In genomic region chr11:12066799-12067508, GRCh38 we compare ENCODE assay signal across 8 cellular contexts. TPM values are rescaled to one million over a fixed set of nuclear protein-coding genes. Genes with fewer than 3 reads are reported as not detected.
A peak's percentile ranks its signal among the peaks of the same experiment; 100 is the strongest.
DNase-seq lines count a peak whose midpoint lies in the region; ATAC-seq and TF ChIP-seq lines count a peak whose summit lies in the region.

No MANE protein-coding gene starts in this region.

- no peaks in the 10 kb centered on the region for H3K36me3 ChIP-seq in psoas muscle (ENCODE audit: insufficient read depth in 1 of 2, low read depth in 1 of 2)

- intact Hi-C loops in psoas muscle (cut with DNase I) = no loop called here

- no peaks in the 10 kb centered on the region for H3K27me3 ChIP-seq in psoas muscle (ENCODE audit: insufficient read depth in 3 of 3, low read length in 2 of 3)

- H3K9me3 ChIP-seq in psoas muscle = no peaks in the 10 kb centered on the region

- ATAC-seq in psoas muscle (peak; percentile 80 to 84 (median 82)), GM21717 (IDR thresholded peaks at IDR 0.05; ENCODE audit: unreplicated experiment) (no peak)

- H3K27ac ChIP-seq in psoas muscle = peak overlapping the region; percentile 92

- no peak for TF ChIP-seq CTCF in fibroblast of villous mesenchyme (IDR thresholded peaks at IDR 0.05; ENCODE audit: insufficient read depth, low read depth, low read length)
- no peak for TF ChIP-seq CTCF in psoas muscle (IDR thresholded peaks at IDR 0.05)

- WGBS in psoas muscle, 3 donors = 19 to 32% (median 24%) methylated on average over 8 of the region's 8 CpGs

- H3K4me1 ChIP-seq in psoas muscle = peaks cover 30% of the 10 kb centered on the region

- H3K4me3 ChIP-seq in fibroblast of villous mesenchyme (ENCODE audit: low read depth, low read length) (no peak overlapping the region), psoas muscle (no peak overlapping the region)

- DNase-seq in H4 (ENCODE audit: low spot score) (peak; percentile 65), NOMO-1 treated with DMSO at 0.1 percent for 48 hours (lab: John Stamatoyannopoulos, UW; ENCODE audit: unreplicated experiment) (peak; percentile 68), fibroblast of villous mesenchyme (ENCODE audit: low read depth) (peak; percentile 97), psoas muscle (peak; percentile 58 to 85), NK-92 (lab: John Stamatoyannopoulos, UW; ENCODE audit: unreplicated experiment) (no peak)
- DNase-seq in stimulated activated CD4-positive, alpha-beta T cell treated with anti-CD3 and anti-CD28 coated beads, Interleukin-2, amount 100 ng/mL, for 24 hours = no peak
- no peak for DNase-seq in NK-92 treated with Interleukin-12 subunit alpha and Interleukin-12 subunit beta, amount 100 ng/mL, for 24 hours (lab: John Stamatoyannopoulos, UW)

RNA-seq across cellular contexts. Expression of gene MICAL2, which starts 43.4 kb away (rescaled TPM):
- total RNA-seq in H4 (2014; rRNA removed; shearing (Covaris generic)) = 52.1 and 53.4 TPM in 2 replicates
- total RNA-seq in fibroblast of villous mesenchyme = 164 and 323 TPM in 2 replicates
- total RNA-seq in psoas muscle = 10 to 100 TPM; 14.0 to 45.7 (median 29.0) TPM
- 10 to 100 TPM in 2 of 3 donors, 1 to 10 TPM in 1; 6.8 to 15.0 (median 11.7) TPM for polyA plus RNA-seq in psoas muscle

RNA-seq across cellular contexts. Expression of gene DKK3, which starts 58.5 kb away (rescaled TPM):
- 129 and 161 TPM in 2 replicates for total RNA-seq in H4 (2014; rRNA removed; shearing (Covaris generic))
- total RNA-seq in fibroblast of villous mesenchyme (316 and 338 TPM in 2 replicates), psoas muscle (10 to 100 TPM in 1 of 4 donors, 1 to 10 TPM in 3; 3.6 to 10.5 (median 5.0) TPM)
- polyA plus RNA-seq in psoas muscle = 1 to 10 TPM; 2.8 to 4.1 (median 3.0) TPM

Comparison
In these comparisons a context has a peak if more than half of its experiments do, and no peak if none do; other contexts are left out.
1. DNase-seq: peak in H4 (single experiment), NOMO-1 treated with DMSO at 0.1 percent for 48 hours (single experiment), fibroblast of villous mesenchyme (single experiment) and psoas muscle (2 of 2); none in NK-92 (single experiment), stimulated activated CD4-positive, alpha-beta T cell treated with anti-CD3 and anti-CD28 coated beads, Interleukin-2, amount 100 ng/mL, for 24 hours (0 of 2) and NK-92 treated with Interleukin-12 subunit alpha and Interleukin-12 subunit beta, amount 100 ng/mL, for 24 hours (single experiment).
2. RNA of gene DKK3, which starts 58.5 kb away (total RNA-seq): 316 to 338 TPM in fibroblast of villous mesenchyme and 129 to 161 TPM in H4; 3.6 to 10.5 TPM in psoas muscle; every median in the first group is over 10 times any median in the second.